9 cellular contexts compared by ENCODE assay signal in genomic region chr15:67501177-67501835, GRCh38. TPM values are rescaled to one million over a fixed set of nuclear protein-coding genes. Genes with fewer than 3 reads are reported as not detected.
DNase-seq lines count a peak whose midpoint lies in the region; ATAC-seq and TF ChIP-seq lines count a peak whose summit lies in the region.
"Had no signal": no experiment of that assay in that cellular context is flagged by ENCODE, and none has a peak within 500 bp of the region (broad histone marks: within the 10 kb centered on the region; RNA-seq: fewer than 3 reads in every experiment).

No MANE protein-coding gene starts in this region.

- no peaks in the 10 kb centered on the region for H3K36me3 Mint-ChIP-seq in CD4-positive, alpha-beta memory T cell
- no peaks in the 10 kb centered on the region for H3K36me3 Mint-ChIP-seq in WTC11
- H3K36me3 Mint-ChIP-seq in activated CD4-positive, alpha-beta memory T cell treated with anti-CD3 and anti-CD28 coated beads, Interleukin-2, amount 10 ng/mL, durations not matched to agents 7 days and 5 days (ENCODE audit: low read depth), result no peaks in the 10 kb centered on the region

- no peaks in the 10 kb centered on the region for H3K9me3 ChIP-seq in CD4-positive, alpha-beta memory T cell (ENCODE audit: control insufficient read depth in 1 of 2, low read length in 2 of 2)
- no peaks in the 10 kb centered on the region for H3K9me3 ChIP-seq in ascending aorta

- no peak overlapping the region for H3K4me3 ChIP-seq in CD4-positive, alpha-beta memory T cell (ENCODE audit: low read length in 2 of 2)
- no peak overlapping the region for H3K4me3 ChIP-seq in Jurkat, Clone E6-1 (ENCODE audit: low read length)
- H3K4me3 ChIP-seq in ascending aorta, result no peak overlapping the region

- peak in 3 of 5 donors; percentile 6 to 10 (median 7) for DNase-seq in CD4-positive, alpha-beta memory T cell
- peak; percentile 29 for DNase-seq in Jurkat, Clone E6-1 (ENCODE audit: low read depth, low spot score)
- DNase-seq in WTC11 (ENCODE audit: low spot score) (no peak), left kidney (ENCODE audit: low read depth, low spot score) (peak; percentile 52), ascending aorta (ENCODE audit: low spot score in 2 of 2) (no peak)
- DNase-seq in activated CD4-positive, alpha-beta memory T cell treated with anti-CD3 and anti-CD28 coated beads, Interleukin-2, amount 10 ng/mL, durations not matched to agents 7 days and 5 days, result no peak

- H3K4me1 ChIP-seq in CD4-positive, alpha-beta memory T cell (ENCODE audit: insufficient read depth, low read length), result no peaks in the 10 kb centered on the region
- no peaks in the 10 kb centered on the region for H3K4me1 ChIP-seq in ascending aorta

- TF ChIP-seq CTCF in WTC11 (IDR thresholded peaks at IDR 0.05) (no peak), ascending aorta (IDR thresholded peaks at IDR 0.05) (peak in 1 of 3 experiments; percentile 41)

- no peaks in the 10 kb centered on the region for H3K36me3 ChIP-seq in CD4-positive, alpha-beta memory T cell (ENCODE audit: insufficient read depth, low read length)
- H3K36me3 ChIP-seq in ascending aorta, result no peaks in the 10 kb centered on the region

- peaks cover 0 to 1% (median 0%) of the 10 kb centered on the region in 4 donors for H3K4me1 Mint-ChIP-seq in CD4-positive, alpha-beta memory T cell
- H3K4me1 Mint-ChIP-seq in WTC11, result peaks cover 19% of the 10 kb centered on the region
- no peaks in the 10 kb centered on the region for H3K4me1 Mint-ChIP-seq in activated CD4-positive, alpha-beta memory T cell treated with anti-CD3 and anti-CD28 coated beads, Interleukin-2, amount 10 ng/mL, durations not matched to agents 7 days and 5 days

- intact Hi-C loops in CD4-positive, alpha-beta memory T cell (cut with micrococcal nuclease), result loop anchor here (2.0 kb wide), 1 partner anchor 335 kb away; no protein-coding TSS in a partner anchor
- intact Hi-C loops in ascending aorta (cut with DNase I), result no loop called here

- no peaks in the 10 kb centered on the region for H3K27me3 ChIP-seq in CD4-positive, alpha-beta memory T cell (ENCODE audit: insufficient read depth, low read length)
- no peaks in the 10 kb centered on the region for H3K27me3 ChIP-seq in ascending aorta

- ATAC-seq in WTC11 (peak; percentile 47), HG03108 (IDR thresholded peaks at IDR 0.05; ENCODE audit: unreplicated experiment) (no peak), HG02981 (IDR thresholded peaks at IDR 0.05; ENCODE audit: unreplicated experiment) (no peak)

- CTCF ChIA-PET in CD4-positive, alpha-beta memory T cell (lab: Charles Lee; ENCODE audit: partially characterized antibody), result interaction anchor here (1.1 to 4.2 kb wide), 5 partner anchors 23 to 334 kb away, joined by 3 to 21 read pairs (median 6); no protein-coding TSS in a partner anchor
- CTCF ChIA-PET in WTC11 (lab: Charles Lee), result interaction anchor here (0.6 to 1.8 kb wide), 13 partner anchors 10 to 770 kb away, joined by 3 to 10 read pairs (median 4); partner anchors contain the start of gene SKOR1
- CTCF ChIA-PET in activated CD4-positive, alpha-beta memory T cell treated with anti-CD3 and anti-CD28 coated beads, Interleukin-2, amount 10 ng/mL, durations not matched to agents 7 days and 5 days (lab: Charles Lee), result interaction anchor here (0.8 to 1.4 kb wide), 3 partner anchors 21 to 335 kb away, joined by 3 to 9 read pairs (median 4); no protein-coding TSS in a partner anchor

- H3K27ac ChIP-seq in CD4-positive, alpha-beta memory T cell (ENCODE audit: low read depth, low read length), result no peak overlapping the region
- H3K27ac ChIP-seq in ascending aorta, result no peak overlapping the region

- H3K27me3 Mint-ChIP-seq in CD4-positive, alpha-beta memory T cell, result no peaks in the 10 kb centered on the region
- no peaks in the 10 kb centered on the region for H3K27me3 Mint-ChIP-seq in WTC11 (ENCODE audit: low read depth)
- peaks cover 2% of the 10 kb centered on the region for H3K27me3 Mint-ChIP-seq in activated CD4-positive, alpha-beta memory T cell treated with anti-CD3 and anti-CD28 coated beads, Interleukin-2, amount 10 ng/mL, durations not matched to agents 7 days and 5 days
- H3K27me3 Mint-ChIP-seq: dendritic cell treated with granulocyte-macrophage colony-stimulating factor and Interleukin-4, amounts not matched to agents 40 ng/mL and 50 ng/mL, for 4 days had no signal

- H3K27ac Mint-ChIP-seq in CD4-positive, alpha-beta memory T cell, result no peak overlapping the region
- H3K27ac Mint-ChIP-seq in WTC11, result no peak overlapping the region
- no peak overlapping the region for H3K27ac Mint-ChIP-seq in activated CD4-positive, alpha-beta memory T cell treated with anti-CD3 and anti-CD28 coated beads, Interleukin-2, amount 10 ng/mL, durations not matched to agents 7 days and 5 days
- H3K27ac Mint-ChIP-seq: dendritic cell treated with granulocyte-macrophage colony-stimulating factor and Interleukin-4, amounts not matched to agents 40 ng/mL and 50 ng/mL, for 4 days had no signal

- POLR2A ChIA-PET in CD4-positive, alpha-beta memory T cell (lab: Charles Lee; ENCODE audit: partially characterized antibody), result no interaction called here
- POLR2A ChIA-PET in WTC11 (lab: Charles Lee), result no interaction called here
- POLR2A ChIA-PET in activated CD4-positive, alpha-beta memory T cell treated with anti-CD3 and anti-CD28 coated beads, Interleukin-2, amount 10 ng/mL, durations not matched to agents 7 days and 5 days (lab: Charles Lee), result no interaction called here

- no peaks in the 10 kb centered on the region for H3K9me3 Mint-ChIP-seq in CD4-positive, alpha-beta memory T cell
- H3K9me3 Mint-ChIP-seq in WTC11, result no peaks in the 10 kb centered on the region
- H3K9me3 Mint-ChIP-seq in activated CD4-positive, alpha-beta memory T cell treated with anti-CD3 and anti-CD28 coated beads, Interleukin-2, amount 10 ng/mL, durations not matched to agents 7 days and 5 days, result no peaks in the 10 kb centered on the region
- H3K9me3 Mint-ChIP-seq: dendritic cell treated with granulocyte-macrophage colony-stimulating factor and Interleukin-4, amounts not matched to agents 40 ng/mL and 50 ng/mL, for 4 days had no signal

- no peak overlapping the region for H3K4me3 Mint-ChIP-seq in CD4-positive, alpha-beta memory T cell
- no peak overlapping the region for H3K4me3 Mint-ChIP-seq in WTC11
- H3K4me3 Mint-ChIP-seq in activated CD4-positive, alpha-beta memory T cell treated with anti-CD3 and anti-CD28 coated beads, Interleukin-2, amount 10 ng/mL, durations not matched to agents 7 days and 5 days, result no peak overlapping the region
- H3K4me3 Mint-ChIP-seq: dendritic cell treated with granulocyte-macrophage colony-stimulating factor and Interleukin-4, amounts not matched to agents 40 ng/mL and 50 ng/mL, for 4 days had no signal

TF ChIP-seq in WTC11, 78 proteins besides CTCF, POLR2A, EP300 and RAD21 (continues in another document):
- TF ChIP-seq ESRRA (CRISPR knock-in tag; IDR thresholded peaks at IDR 0.05; ENCODE audit: borderline replicate concordance) (no peak), IRF1 (CRISPR knock-in tag; IDR thresholded peaks at IDR 0.05) (no peak), IRF2 (CRISPR knock-in tag; IDR thresholded peaks at IDR 0.05; ENCODE audit: borderline replicate concordance, low read depth) (no peak), FOXK1 (CRISPR knock-in tag; IDR thresholded peaks at IDR 0.05) (no peak)
- TF ChIP-seq, protein P1, sequence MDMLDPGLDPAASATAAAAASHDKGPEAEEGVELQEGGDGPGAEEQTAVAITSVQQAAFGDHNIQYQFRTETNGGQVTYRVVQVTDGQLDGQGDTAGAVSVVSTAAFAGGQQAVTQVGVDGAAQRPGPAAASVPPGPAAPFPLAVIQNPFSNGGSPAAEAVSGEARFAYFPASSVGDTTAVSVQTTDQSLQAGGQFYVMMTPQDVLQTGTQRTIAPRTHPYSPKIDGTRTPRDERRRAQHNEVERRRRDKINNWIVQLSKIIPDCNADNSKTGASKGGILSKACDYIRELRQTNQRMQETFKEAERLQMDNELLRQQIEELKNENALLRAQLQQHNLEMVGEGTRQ (CRISPR knock-in tag; IDR thresholded peaks at IDR 0.05), result no peak
- TF ChIP-seq, protein P2, sequence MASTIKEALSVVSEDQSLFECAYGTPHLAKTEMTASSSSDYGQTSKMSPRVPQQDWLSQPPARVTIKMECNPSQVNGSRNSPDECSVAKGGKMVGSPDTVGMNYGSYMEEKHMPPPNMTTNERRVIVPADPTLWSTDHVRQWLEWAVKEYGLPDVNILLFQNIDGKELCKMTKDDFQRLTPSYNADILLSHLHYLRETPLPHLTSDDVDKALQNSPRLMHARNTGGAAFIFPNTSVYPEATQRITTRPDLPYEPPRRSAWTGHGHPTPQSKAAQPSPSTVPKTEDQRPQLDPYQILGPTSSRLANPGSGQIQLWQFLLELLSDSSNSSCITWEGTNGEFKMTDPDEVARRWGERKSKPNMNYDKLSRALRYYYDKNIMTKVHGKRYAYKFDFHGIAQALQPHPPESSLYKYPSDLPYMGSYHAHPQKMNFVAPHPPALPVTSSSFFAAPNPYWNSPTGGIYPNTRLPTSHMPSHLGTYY (CRISPR knock-in tag; IDR thresholded peaks at IDR 0.05), result no peak

RNA-seq across cellular contexts. Expression of gene C15orf61, which starts 19.6 kb away (rescaled TPM):
- 10 to 100 TPM in 1 of 2 experiments, 1 to 10 TPM in 1; 9.5 to 13.4 TPM for total RNA-seq in CD4-positive, alpha-beta memory T cell
- 10 to 100 TPM; 11.2 to 13.0 TPM for polyA plus RNA-seq in CD4-positive, alpha-beta memory T cell
- polyA plus RNA-seq in Jurkat, Clone E6-1 (2012; ENCODE audit: insufficient read depth, insufficient read length), result 9.9 TPM
- total RNA-seq in WTC11 (2021) (2.6 to 3.3 TPM (median 2.9 TPM) in 3 replicates), ascending aorta (2.3 TPM)
- total RNA-seq in activated CD4-positive, alpha-beta memory T cell treated with anti-CD3 and anti-CD28 coated beads, Interleukin-2, amount 10 ng/mL, durations not matched to agents 7 days and 5 days, result 1 to 10 TPM; 5.2 to 5.3 TPM

RNA-seq across cellular contexts. Expression of gene MAP2K5, which starts 41.2 kb away (rescaled TPM):
- 10 to 100 TPM; 27.8 to 31.4 TPM for total RNA-seq in CD4-positive, alpha-beta memory T cell
- polyA plus RNA-seq in CD4-positive, alpha-beta memory T cell, result 10 to 100 TPM; 15.2 to 22.0 TPM
- polyA plus RNA-seq in Jurkat, Clone E6-1 (2012; ENCODE audit: insufficient read depth, insufficient read length), result 19.1 TPM
- 13.6 to 19.5 TPM (median 16.8 TPM) in 3 replicates for total RNA-seq in WTC11 (2021)
- total RNA-seq in ascending aorta, result 1.1 TPM
- 10 to 100 TPM; 16.9 to 17.4 TPM for total RNA-seq in activated CD4-positive, alpha-beta memory T cell treated with anti-CD3 and anti-CD28 coated beads, Interleukin-2, amount 10 ng/mL, durations not matched to agents 7 days and 5 days

Comparison
In these comparisons a context has a peak if more than half of its experiments do, and no peak if none do; other contexts are left out.
1. DNase-seq: peak in CD4-positive, alpha-beta memory T cell (3 of 5), Jurkat, Clone E6-1 (single experiment) and left kidney (single experiment); none in WTC11 (single experiment), ascending aorta (0 of 2) and activated CD4-positive, alpha-beta memory T cell treated with anti-CD3 and anti-CD28 coated beads, Interleukin-2, amount 10 ng/mL, durations not matched to agents 7 days and 5 days (single experiment).